8 cellular contexts compared by ENCODE assay signal in the genomic region with DNA sequence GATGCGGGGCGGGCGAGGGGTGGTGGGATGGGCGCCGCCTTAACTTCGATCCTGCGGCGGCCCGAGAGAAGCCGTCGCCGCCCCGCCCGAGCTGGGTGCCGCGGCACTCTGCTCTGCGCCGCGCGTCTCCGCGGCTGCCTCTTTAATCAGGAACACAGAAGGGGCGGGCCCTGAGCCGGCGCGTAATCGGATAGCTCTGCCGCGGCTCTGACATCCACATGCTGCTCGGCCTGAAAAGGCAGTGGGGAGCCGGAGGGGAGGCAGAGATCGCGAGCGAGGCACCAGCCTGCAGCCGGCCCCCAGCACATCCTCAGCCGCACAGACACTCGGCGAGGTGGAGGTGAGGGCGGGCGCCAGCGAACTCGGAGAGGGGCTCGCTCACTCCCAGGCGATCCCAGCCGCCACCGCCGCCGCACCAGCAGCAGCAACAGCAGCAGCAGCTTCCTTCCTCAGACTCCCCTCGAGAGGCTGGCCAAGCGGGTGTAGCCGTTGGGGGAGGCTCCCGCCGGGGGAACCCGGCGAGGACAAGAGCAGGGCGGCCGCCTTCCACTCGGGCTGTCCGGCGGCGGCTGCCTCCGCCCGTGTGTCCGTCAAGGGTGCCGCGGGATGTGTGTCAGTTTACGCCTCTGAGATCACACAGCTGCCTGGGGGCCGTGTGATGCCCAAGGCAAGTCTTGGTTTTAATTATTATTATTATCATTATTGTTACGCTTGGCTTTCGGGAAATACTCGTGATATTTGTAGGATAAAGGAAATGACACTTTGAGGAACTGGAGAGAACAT.
DNase-seq lines count a peak whose midpoint lies in the region; ATAC-seq lines count a peak whose summit lies in the region.

A gene with protein sequence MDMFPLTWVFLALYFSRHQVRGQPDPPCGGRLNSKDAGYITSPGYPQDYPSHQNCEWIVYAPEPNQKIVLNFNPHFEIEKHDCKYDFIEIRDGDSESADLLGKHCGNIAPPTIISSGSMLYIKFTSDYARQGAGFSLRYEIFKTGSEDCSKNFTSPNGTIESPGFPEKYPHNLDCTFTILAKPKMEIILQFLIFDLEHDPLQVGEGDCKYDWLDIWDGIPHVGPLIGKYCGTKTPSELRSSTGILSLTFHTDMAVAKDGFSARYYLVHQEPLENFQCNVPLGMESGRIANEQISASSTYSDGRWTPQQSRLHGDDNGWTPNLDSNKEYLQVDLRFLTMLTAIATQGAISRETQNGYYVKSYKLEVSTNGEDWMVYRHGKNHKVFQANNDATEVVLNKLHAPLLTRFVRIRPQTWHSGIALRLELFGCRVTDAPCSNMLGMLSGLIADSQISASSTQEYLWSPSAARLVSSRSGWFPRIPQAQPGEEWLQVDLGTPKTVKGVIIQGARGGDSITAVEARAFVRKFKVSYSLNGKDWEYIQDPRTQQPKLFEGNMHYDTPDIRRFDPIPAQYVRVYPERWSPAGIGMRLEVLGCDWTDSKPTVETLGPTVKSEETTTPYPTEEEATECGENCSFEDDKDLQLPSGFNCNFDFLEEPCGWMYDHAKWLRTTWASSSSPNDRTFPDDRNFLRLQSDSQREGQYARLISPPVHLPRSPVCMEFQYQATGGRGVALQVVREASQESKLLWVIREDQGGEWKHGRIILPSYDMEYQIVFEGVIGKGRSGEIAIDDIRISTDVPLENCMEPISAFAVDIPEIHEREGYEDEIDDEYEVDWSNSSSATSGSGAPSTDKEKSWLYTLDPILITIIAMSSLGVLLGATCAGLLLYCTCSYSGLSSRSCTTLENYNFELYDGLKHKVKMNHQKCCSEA (plus strand): TSS at position 263 of the 783 bp plus-strand sequence. CDS start 790 bp downstream, outside the sequence.

- peaks cover 20% of the 10 kb centered on the region; the same call in 1 of the 2 replicates for H3K27me3 ChIP-seq in iPS DF 6.9 (ENCODE audit: control insufficient read depth, insufficient read depth, low read length)

- in situ Hi-C loops in T47D (cut with HindIII; ENCODE audit: low pct_unique_long_range_greater_than_20kb, low sequenced_read_pairs), result no loop called here

- peak within 1 kb of the TSS; percentile 35; the same call in 1 of the 2 replicates for H3K4me3 ChIP-seq in iPS DF 6.9 (ENCODE audit: low read length)

- peaks cover 7% of the 10 kb centered on the region for H3K4me1 ChIP-seq in iPS DF 6.9 (ENCODE audit: control insufficient read depth, insufficient read depth, low read length)

- no peak within 1 kb of the TSS for H3K27ac ChIP-seq in iPS DF 6.9 (ENCODE audit: low read length)

- peak; percentile 3 for DNase-seq in NCI-H2029 (lab: John Stamatoyannopoulos, UW)
- peak; percentile 75 for DNase-seq in T1000 (lab: John Stamatoyannopoulos, UW)
- peak; percentile 59 for DNase-seq in T47D (ENCODE audit: low read depth in 1 of 2, low spot score in 1 of 2)
- no peak for DNase-seq in iPS DF 6.9 (ENCODE audit: low read depth, low spot score)
- DNase-seq in retina, result peak; percentile 92
- DNase-seq in NCI-H187 treated with DMSO at 0.1 percent for 48 hours (lab: John Stamatoyannopoulos, UW), result no peak

- H3K36me3 ChIP-seq in iPS DF 6.9 (ENCODE audit: control insufficient read depth, insufficient read depth, low read length), result no peaks in the 10 kb centered on the region

- no peaks in the 10 kb centered on the region for H3K9me3 ChIP-seq in iPS DF 6.9 (ENCODE audit: control insufficient read depth, insufficient read depth, low read length)

- ATAC-seq in GM18502 (IDR thresholded peaks at IDR 0.05; ENCODE audit: poor library complexity, unreplicated experiment) (peak; percentile 76), HG02870 (IDR thresholded peaks at IDR 0.05; ENCODE audit: unreplicated experiment) (peak; percentile 60)

- WGBS in iPS DF 6.9 (ENCODE audit: insufficient coverage, insufficient read length), result no CpG with 5 or more reads among the region's 71 CpGs

Comparison
In these comparisons a context has a peak if more than half of its experiments do, and no peak if none do; other contexts are left out.
1. DNase-seq: peak in NCI-H2029 (single experiment), T1000 (single experiment), T47D (2 of 2) and retina (single experiment); none in iPS DF 6.9 (single experiment) and NCI-H187 treated with DMSO at 0.1 percent for 48 hours (single experiment).